Comparison of ENCODE assay signal across 17 cellular contexts in genomic region chr1:153563991-153564390, GRCh38. TPM values are rescaled to one million over a fixed set of nuclear protein-coding genes. Genes with fewer than 3 reads are reported as not detected.
A peak's percentile ranks its signal among the peaks of the same experiment; 100 is the strongest.
DNase-seq lines count a peak whose midpoint lies in the region; ATAC-seq, FAIRE-seq and TF ChIP-seq lines count a peak whose summit lies in the region.
"Had no signal": no experiment of that assay in that cellular context is flagged by ENCODE, and none has a peak within 500 bp of the region (broad histone marks: within the 10 kb centered on the region; RNA-seq: fewer than 3 reads in every experiment).

No MANE protein-coding gene starts in this region.

- H3K9me3 ChIP-seq in IMR-90 (ENCODE audit: control insufficient read depth, insufficient read depth, low read length) (no peaks in the 10 kb centered on the region), K562 (replicated peaks; ENCODE audit: control insufficient read depth, insufficient read depth, low read depth, low read length) (no peaks in the 10 kb centered on the region), mesenchymal stem cell (ENCODE audit: control insufficient read depth, low read length) (no peaks in the 10 kb centered on the region), thyroid gland (no peaks in the 10 kb centered on the region), body of pancreas (no peaks in the 10 kb centered on the region)
- H3K9me3 ChIP-seq: SJCRH30 had no signal

- no peaks in the 10 kb centered on the region for H3K27me3 ChIP-seq in IMR-90 (ENCODE audit: control insufficient read depth, insufficient read depth, low read length)
- no peaks in the 10 kb centered on the region for H3K27me3 ChIP-seq in K562 (ENCODE audit: control insufficient read depth in 2 of 2, insufficient read depth in 2 of 2, low read length in 2 of 2)
- H3K27me3 ChIP-seq in mesenchymal stem cell (ENCODE audit: control insufficient read depth in 1 of 2, insufficient read depth in 1 of 2, low read length in 2 of 2) = no peaks in the 10 kb centered on the region
- no peaks in the 10 kb centered on the region for H3K27me3 ChIP-seq in thyroid gland
- H3K27me3 ChIP-seq in body of pancreas = no peaks in the 10 kb centered on the region
- H3K27me3 ChIP-seq: SJCRH30 had no signal

- no peak for FAIRE-seq in K562 (lab: Jason Lieb, UNC)
- FAIRE-seq: islet of Langerhans had no signal

- H3K23ac ChIP-seq in IMR-90 (ENCODE audit: low read depth, low read length) = no peak overlapping the region
- H3K23ac ChIP-seq in mesenchymal stem cell (ENCODE audit: low read length in 2 of 2) = no peak overlapping the region

- TF ChIP-seq POLR2A in IMR-90 (IDR thresholded peaks at IDR 0.05; ENCODE audit: low read depth, low read length) = no peak
- TF ChIP-seq POLR2A in K562 (conservative IDR thresholded peaks at IDR 0.05) = no peak
- TF ChIP-seq POLR2A in thyroid gland (IDR thresholded peaks at IDR 0.05) = no peak
- no peak for TF ChIP-seq POLR2A in body of pancreas (IDR thresholded peaks at IDR 0.05)

- POLR2A ChIA-PET in IMR-90 (lab: Charles Lee; ENCODE audit: unreplicated experiment) = interaction anchor here (0.6 to 0.7 kb wide), 2 partner anchors 25 to 44 kb away, joined by 5 to 17 read pairs; no protein-coding TSS in a partner anchor
- POLR2A ChIA-PET in K562 (lab: Yijun Ruan, JAX) = interaction anchor here (0.6 to 1.7 kb wide), 3 partner anchors 10 to 1687 kb away, joined by 3 to 9 read pairs (median 3); no protein-coding TSS in a partner anchor

- no peak overlapping the region; the same call in 1 of the 2 replicates for H3K27ac ChIP-seq in IMR-90 (ENCODE audit: insufficient read depth, low read length)
- no peak overlapping the region for H3K27ac ChIP-seq in K562 (ENCODE audit: extremely low read depth, low read depth, low read length)
- peak overlapping the region; percentile 85 for H3K27ac ChIP-seq in mesenchymal stem cell (ENCODE audit: low read length, poor library complexity, severe bottlenecking)
- peak overlapping the region in 2 of 3 donors; percentile 60 to 96 for H3K27ac ChIP-seq in thyroid gland
- H3K27ac ChIP-seq in body of pancreas = no peak overlapping the region
- H3K27ac ChIP-seq: SJCRH30 had no signal

- peak overlapping the region; percentile 34 for H3K14ac ChIP-seq in IMR-90 (replicated peaks; ENCODE audit: low read depth, low read length)
- H3K14ac ChIP-seq in mesenchymal stem cell (ENCODE audit: low read length in 2 of 2) = peak overlapping the region in 1 of 2 experiments; percentile 73

- TF ChIP-seq RAD21 in IMR-90 (IDR thresholded peaks at IDR 0.05; ENCODE audit: low read length) (no peak), K562 (CRISPR knock-in tag; conservative IDR thresholded peaks at IDR 0.05 in 1 of 2, IDR thresholded peaks at IDR 0.05 in 1 of 2) (no peak)

- H2BK5ac ChIP-seq in IMR-90 (ENCODE audit: low read depth, low read length, poor library complexity, severe bottlenecking) (peak overlapping the region; percentile 4), mesenchymal stem cell (ENCODE audit: low read depth, low read length, poor library complexity, severe bottlenecking) (no peak overlapping the region)

- H4K91ac ChIP-seq in IMR-90 (ENCODE audit: insufficient read depth, low read depth, low read length) = peak overlapping the region; percentile 66
- H4K91ac ChIP-seq in mesenchymal stem cell (ENCODE audit: low read length) = peak overlapping the region; percentile 88

- H3K36me3 ChIP-seq in IMR-90 (ENCODE audit: control insufficient read depth, insufficient read depth, low read length) = no peaks in the 10 kb centered on the region
- no peaks in the 10 kb centered on the region for H3K36me3 ChIP-seq in K562 (ENCODE audit: control insufficient read depth, insufficient read depth, low read length)
- peaks cover 0 to 3% of the 10 kb centered on the region in 2 experiments for H3K36me3 ChIP-seq in mesenchymal stem cell (ENCODE audit: control insufficient read depth in 1 of 2, insufficient read depth in 2 of 2, low read depth in 1 of 2, low read length in 2 of 2)
- no peaks in the 10 kb centered on the region for H3K36me3 ChIP-seq in thyroid gland
- no peaks in the 10 kb centered on the region for H3K36me3 ChIP-seq in body of pancreas (replicated peaks in 1 of 2; ENCODE audit: insufficient read depth in 1 of 2, low read depth in 2 of 2)
- H3K36me3 ChIP-seq: SJCRH30 had no signal

- CTCF ChIA-PET in IMR-90 (lab: Yijun Ruan, JAX) = no interaction called here
- CTCF ChIA-PET in K562 (lab: Yijun Ruan, JAX; ENCODE audit: low intra/inter-chr PET ratio) = no interaction called here

- H2BK20ac ChIP-seq in IMR-90 (ENCODE audit: low read depth, low read length) = peak overlapping the region; percentile 51

- no peaks in the 10 kb centered on the region for H3K79me2 ChIP-seq in K562 (ENCODE audit: control insufficient read depth, insufficient read depth, low read length)

- H2AK5ac ChIP-seq in IMR-90 (ENCODE audit: low read depth, low read length) (peak overlapping the region; percentile 94), mesenchymal stem cell (ENCODE audit: low read length, severe bottlenecking) (peak overlapping the region; percentile 40)

- H4K20me1 ChIP-seq in IMR-90 (ENCODE audit: insufficient read depth, low read length) (no peaks in the 10 kb centered on the region), K562 (replicated peaks; ENCODE audit: control insufficient read depth, insufficient read depth, low read length) (no peaks in the 10 kb centered on the region)

- H3K79me1 ChIP-seq in IMR-90 (ENCODE audit: low read depth in 1 of 2, low read length in 2 of 2) (peaks cover 4 to 48% of the 10 kb centered on the region in 2 experiments; a peak in 3 of 4 replicates), mesenchymal stem cell (replicated peaks; ENCODE audit: low read length, poor library complexity, severe bottlenecking) (peaks cover 11% of the 10 kb centered on the region)

- no CpG with 5 or more reads among the region's 7 CpGs for WGBS in IMR-90 (ENCODE audit: extremely low coverage in 2 of 2, insufficient read length in 1 of 2), 2 experiments
- WGBS in K562 (ENCODE audit: insufficient coverage, low coverage, missing lambda C conversion rate) = 80% methylated on average over 7 of the region's 7 CpGs
- 88% methylated on average over 7 of the region's 7 CpGs for WGBS in mesenchymal stem cell
- 79 to 92% methylated on average over 2 to 4 of the region's 7 CpGs for WGBS in thyroid gland, 2 donors
- 93% methylated on average over 7 of the region's 7 CpGs; no CpG with 5 or more reads in 1 of the 2 donors for WGBS in body of pancreas, 2 donors

- intact Hi-C loops in IMR-90 (cut with micrococcal nuclease) = no loop called here
- intact Hi-C loops in K562 (cut with micrococcal nuclease) = no loop called here
- intact Hi-C loops in thyroid gland (cut with DNase I) = no loop called here
- intact Hi-C loops in body of pancreas (cut with DNase I) = no loop called here

- TF ChIP-seq CTCF in IMR-90 (conservative IDR thresholded peaks at IDR 0.05; ENCODE audit: low read depth, low read length) (no peak), K562 (IDR thresholded peaks at IDR 0.05 in 2 of 3, conservative IDR thresholded peaks at IDR 0.05 in 1 of 3; ENCODE audit: insufficient read depth in 2 of 3, low read depth in 1 of 3, low read length in 3 of 3) (no peak), thyroid gland (IDR thresholded peaks at IDR 0.05) (no peak), body of pancreas (IDR thresholded peaks at IDR 0.05) (no peak), GM13976 (IDR thresholded peaks at IDR 0.05; ENCODE audit: borderline replicate concordance, control extremely low read depth, extremely low read depth, insufficient read depth, missing control alignments) (no peak)

- in situ Hi-C loops in IMR-90 (cut with MboI; ENCODE audit: low sequenced_read_pairs) = loop anchor here (10.0 kb wide), 1 partner anchor 49 kb away; no protein-coding TSS in a partner anchor
- in situ Hi-C loops in K562 (cut with MboI) = loop anchor here (10.0 kb wide), 1 partner anchor 49 kb away; no protein-coding TSS in a partner anchor
- in situ Hi-C loops in GM13976 (cut with MboI; ENCODE audit: low sequenced_read_pairs, unreplicated experiment) = no loop called here

- H3K4me2 ChIP-seq in IMR-90 (ENCODE audit: low read depth, low read length) (no peak overlapping the region), K562 (ENCODE audit: insufficient read depth, low read length) (no peak overlapping the region), mesenchymal stem cell (ENCODE audit: low read length, poor library complexity, severe bottlenecking) (no peak overlapping the region)

- peak overlapping the region; percentile 62; the same call in 2 of the 3 replicates for H2BK15ac ChIP-seq in IMR-90 (ENCODE audit: low read depth, low read length)
- H2BK15ac ChIP-seq in mesenchymal stem cell (ENCODE audit: low read depth, poor library complexity, severe bottlenecking) = peak overlapping the region; percentile 89

- BruUV-seq in IMR-90 (replicated peaks; lab: Mats Ljungman, UMichigan) (no TSS peak), K562 (replicated peaks; lab: Mats Ljungman, UMichigan) (no TSS peak)

- H4K8ac ChIP-seq in IMR-90 (ENCODE audit: low read depth in 2 of 2, low read length in 2 of 2) = peak overlapping the region in 1 of 2 experiments; percentile 45; a peak in 1 of 4 replicates
- peak overlapping the region; percentile 29 for H4K8ac ChIP-seq in mesenchymal stem cell (ENCODE audit: low read length)

- ATAC-seq in IMR-90 (ENCODE audit: low read depth) (no peak), K562 (no peak), GM19452 (IDR thresholded peaks at IDR 0.05; ENCODE audit: unreplicated experiment) (no peak), body of pancreas (no peak)
- ATAC-seq: activated CD8-positive, alpha-beta memory T cell treated with anti-CD3 and anti-CD28 coated beads, Interleukin-2, amount 10 ng/mL, durations not matched to agents 7 days and 5 days; naive thymus-derived CD4-positive, alpha-beta T cell had no signal

- H3K18ac ChIP-seq in IMR-90 (ENCODE audit: low read depth, low read length) (peak overlapping the region; percentile 33; the same call in 1 of the 2 replicates), mesenchymal stem cell (ENCODE audit: low read depth in 1 of 2, low read length in 2 of 2) (peak overlapping the region; percentile 57 to 71)

- H4K5ac ChIP-seq in IMR-90 (ENCODE audit: low read depth, low read length) = peak overlapping the region; percentile 51; the same call in 1 of the 2 replicates

- TF ChIP-seq EP300 in K562 (IDR thresholded peaks at IDR 0.05; ENCODE audit: low read length) = no peak

- peak overlapping the region; percentile 20 to 75 for H2BK12ac ChIP-seq in mesenchymal stem cell (ENCODE audit: low read length in 2 of 2)

- H3K9me1 ChIP-seq in IMR-90 (ENCODE audit: insufficient read depth, low read length) (peaks cover 28% of the 10 kb centered on the region), K562 (ENCODE audit: control insufficient read depth, insufficient read depth, low read length) (peaks cover 9% of the 10 kb centered on the region)

- dilution Hi-C loops in IMR-90 (cut with HindIII; ENCODE audit: low sequenced_read_pairs, unreplicated experiment) = no loop called here

- no peak overlapping the region for H3K56ac ChIP-seq in IMR-90 (ENCODE audit: extremely low read depth, insufficient read depth, low read length)

- peak overlapping the region; percentile 48 for H2AK9ac ChIP-seq in IMR-90 (replicated peaks; ENCODE audit: low read depth, low read length, poor library complexity)

- DNase-seq in IMR-90 = no peak
- no peak for DNase-seq in K562 (ENCODE audit: extremely low read depth in 1 of 4, low spot score in 3 of 4)
- DNase-seq in mesenchymal stem cell = no peak
- DNase-seq in thyroid gland = no peak
- DNase-seq in body of pancreas = no peak
- DNase-seq in GM13976 (ENCODE audit: low spot score) = no peak
- DNase-seq: activated CD8-positive, alpha-beta memory T cell treated with anti-CD3 and anti-CD28 coated beads, Interleukin-2, amount 10 ng/mL, durations not matched to agents 7 days and 5 days; activated effector memory CD4-positive, alpha-beta T cell treated with anti-CD3 and anti-CD28 coated beads, Interleukin-2, amount 50 U/mL, for 16 hours; AML-193; naive thymus-derived CD4-positive, alpha-beta T cell; NCI-H1694 treated with DMSO at 0.1 percent for 48 hours; SJCRH30 had no signal

- no peak overlapping the region for H3K9ac ChIP-seq in IMR-90 (ENCODE audit: low read depth, low read length)
- H3K9ac ChIP-seq in K562 (ENCODE audit: insufficient read depth in 1 of 2, low read depth in 2 of 2, low read length in 2 of 2) = peak overlapping the region in 1 of 2 experiments; percentile 53; a peak in 1 of 4 replicates
- H3K9ac ChIP-seq in mesenchymal stem cell (ENCODE audit: low read length) = peak overlapping the region; percentile 22

- peak overlapping the region; percentile 65 for H3K4ac ChIP-seq in IMR-90 (ENCODE audit: low read depth, low read length)
- H3K4ac ChIP-seq in mesenchymal stem cell (ENCODE audit: low read depth in 1 of 2, low read length in 2 of 2) = peak overlapping the region; percentile 66 to 74

- H3K4me3 ChIP-seq in IMR-90 (ENCODE audit: insufficient read depth, low read depth, low read length) (no peak overlapping the region), K562 (no peak overlapping the region), mesenchymal stem cell (ENCODE audit: insufficient read depth in 1 of 2, low read depth in 1 of 2, low read length in 2 of 2) (no peak overlapping the region), thyroid gland (replicated peaks in 1 of 3) (no peak overlapping the region), body of pancreas (no peak overlapping the region)
- H3K4me3 ChIP-seq: SJCRH30 had no signal

- H3K4me1 ChIP-seq in IMR-90 (ENCODE audit: control insufficient read depth, insufficient read depth, low read length) (peaks cover 31% of the 10 kb centered on the region), K562 (replicated peaks in 1 of 2; ENCODE audit: control insufficient read depth in 2 of 2, insufficient read depth in 2 of 2, low read length in 2 of 2) (peaks cover 32 to 36% of the 10 kb centered on the region in 2 experiments), mesenchymal stem cell (ENCODE audit: control insufficient read depth, insufficient read depth, low read depth, low read length) (peaks cover 47% of the 10 kb centered on the region), thyroid gland (peaks cover 33 to 59% of the 10 kb centered on the region in 2 donors), body of pancreas (peaks cover 33% of the 10 kb centered on the region)

- H2AFZ ChIP-seq in IMR-90 (replicated peaks; ENCODE audit: low read length, poor library complexity) (peak overlapping the region; percentile 36), K562 (ENCODE audit: low read depth, low read length) (no peak overlapping the region), mesenchymal stem cell (ENCODE audit: low read depth, low read length) (no peak overlapping the region)

- peak overlapping the region; percentile 87 for H2BK120ac ChIP-seq in IMR-90 (ENCODE audit: low read depth, low read length)
- H2BK120ac ChIP-seq in mesenchymal stem cell (ENCODE audit: low read depth, low read length) = peak overlapping the region; percentile 23

RNA-seq across cellular contexts. Expression of gene S100A2, which starts 1.7 kb away (rescaled TPM):
- total RNA-seq in IMR-90 (2012; rRNA removed) (3.6 and 4.4 TPM in 2 replicates), K562 (2014; rRNA removed) (not detected in 2 replicates), K562 (2014; rRNA removed; fragmentation: Illumina TruSeq; extraction: Trizol) (not detected in 2 replicates), K562 (2015; rRNA removed; fragmentation: Illumina TruSeq; extraction: Trizol) (0.49 TPM in 1 of 2 replicates, not detected in the other), K562 (2021) (0.40 and 1.3 TPM in 2 replicates), thyroid gland (10 to 100 TPM in 1 of 4 donors, 1 to 10 TPM in 3; 2.6 to 10.1 (median 5.9) TPM), body of pancreas (not detected)
- polyA plus RNA-seq in IMR-90 (2012; rRNA removed) (7.9 and 9.5 TPM in 2 replicates), K562 (2011; rRNA removed) (0.65 TPM in 1 of 2 replicates, not detected in the other), K562 (2014; fragmentation: Illumina TruSeq; extraction: Trizol) (0.86 TPM in 1 of 2 replicates, not detected in the other), K562 (2014; fragmentation: Nextera tagmentation; extraction: Ambion mirVana) (under 1 TPM; 0.28 to 0.46 TPM), K562 (2014; rRNA removed) (0.38 and 0.44 TPM in 2 replicates)
- 6.2 and 11.3 TPM in 2 replicates for polyA plus RNA-seq in IMR-90 (2012; cell fraction: cytosol; rRNA removed)
- polyA plus RNA-seq in IMR-90 (2012; cell fraction: nucleus; rRNA removed; ENCODE audit: low replicate concordance) = 5.1 TPM in 2 replicates
- total RNA-seq in K562 (2011; cell fraction: chromatin; rRNA removed; ENCODE audit: low replicate concordance) = not detected in 2 replicates
- not detected in 2 replicates for total RNA-seq in K562 (2011; cell fraction: nucleolus; rRNA removed)
- not detected in 2 replicates for total RNA-seq in K562 (2011; cell fraction: nucleoplasm; rRNA removed)
- 0.34 TPM in 1 of 2 replicates, not detected in the other for polyA plus RNA-seq in K562 (2011; cell fraction: cytosol; rRNA removed)
- polyA plus RNA-seq in K562 (2011; cell fraction: nucleus; rRNA removed) = 0.28 TPM in 1 of 2 replicates, not detected in the other
- 0.22 and 0.23 TPM in 2 replicates for polyA plus RNA-seq in K562 (2012)
- polyA minus RNA-seq in K562 (2011; rRNA and poly(A)+ RNA removed) = not detected in 2 replicates
- not detected in 2 replicates for polyA minus RNA-seq in K562 (2011; cell fraction: cytosol; rRNA and poly(A)+ RNA removed)
- polyA minus RNA-seq in K562 (2011; cell fraction: nucleus; rRNA and poly(A)+ RNA removed) = not detected in 2 replicates
- polyA plus RNA-seq in mesenchymal stem cell (2013, experiment 1 of 2) = 8.6 TPM
- 7.0 TPM for polyA plus RNA-seq in mesenchymal stem cell (2013, experiment 2 of 2)
- total RNA-seq: cerebellum had no signal
- polyA plus RNA-seq: naive thymus-derived CD4-positive, alpha-beta T cell had no signal

RNA-seq across cellular contexts. Expression of gene S100A3, which starts 14.9 kb away (rescaled TPM):
- 1.4 and 2.9 TPM in 2 replicates for total RNA-seq in IMR-90 (2012; rRNA removed)
- 4.5 and 6.2 TPM in 2 replicates for polyA plus RNA-seq in IMR-90 (2012; rRNA removed)
- polyA plus RNA-seq in IMR-90 (2012; cell fraction: cytosol; rRNA removed) = 5.1 and 8.9 TPM in 2 replicates
- polyA plus RNA-seq in IMR-90 (2012; cell fraction: nucleus; rRNA removed; ENCODE audit: low replicate concordance) = 3.3 and 5.1 TPM in 2 replicates
- total RNA-seq in K562 (2011; cell fraction: chromatin; rRNA removed; ENCODE audit: low replicate concordance) = not detected in 2 replicates
- not detected in 2 replicates for total RNA-seq in K562 (2011; cell fraction: nucleolus; rRNA removed)
- total RNA-seq in K562 (2011; cell fraction: nucleoplasm; rRNA removed) = not detected in 2 replicates
- total RNA-seq in K562 (2014; rRNA removed) = not detected in 2 replicates
- not detected in 2 replicates for total RNA-seq in K562 (2014; rRNA removed; fragmentation: Illumina TruSeq; extraction: Trizol)
- total RNA-seq in K562 (2015; rRNA removed; fragmentation: Illumina TruSeq; extraction: Trizol) = 0.18 and 0.34 TPM in 2 replicates
- 0.34 TPM in 1 of 2 replicates, not detected in the other for total RNA-seq in K562 (2021)
- polyA plus RNA-seq in K562 (2011; rRNA removed) = 0.56 TPM in 1 of 2 replicates, not detected in the other
- 1.4 TPM in 1 of 2 replicates, not detected in the other for polyA plus RNA-seq in K562 (2011; cell fraction: cytosol; rRNA removed)
- 0.37 TPM in 1 of 2 replicates, not detected in the other for polyA plus RNA-seq in K562 (2011; cell fraction: nucleus; rRNA removed)
- polyA plus RNA-seq in K562 (2012) = 0.26 TPM in 1 of 2 replicates, not detected in the other
- 0.16 TPM in 1 of 2 replicates, not detected in the other for polyA plus RNA-seq in K562 (2014; fragmentation: Illumina TruSeq; extraction: Trizol)
- polyA plus RNA-seq in K562 (2014; fragmentation: Nextera tagmentation; extraction: Ambion mirVana) = under 1 TPM in 1 of 2 experiments, not detected in 1; 0.08 TPM
- 0.26 and 1.7 TPM in 2 replicates for polyA plus RNA-seq in K562 (2014; rRNA removed)
- not detected in 2 replicates for polyA minus RNA-seq in K562 (2011; rRNA and poly(A)+ RNA removed)
- polyA minus RNA-seq in K562 (2011; cell fraction: cytosol; rRNA and poly(A)+ RNA removed) = not detected in 2 replicates
- polyA minus RNA-seq in K562 (2011; cell fraction: nucleus; rRNA and poly(A)+ RNA removed) = not detected in 2 replicates
- 17.9 TPM for polyA plus RNA-seq in mesenchymal stem cell (2013, experiment 1 of 2)
- polyA plus RNA-seq in mesenchymal stem cell (2013, experiment 2 of 2) = 18.8 TPM
- 1 to 10 TPM in 1 of 4 donors, under 1 TPM in 1, not detected in 2; 0.83 to 1.7 TPM for total RNA-seq in thyroid gland
- not detected for total RNA-seq in body of pancreas
- total RNA-seq: activated CD8-positive, alpha-beta memory T cell treated with anti-CD3 and anti-CD28 coated beads, Interleukin-2, amount 10 ng/mL, durations not matched to agents 7 days and 5 days; cerebellum; naive thymus-derived CD4-positive, alpha-beta T cell had no signal
- polyA plus RNA-seq: naive thymus-derived CD4-positive, alpha-beta T cell had no signal

RNA-seq across cellular contexts. Expression of gene S100A4, which starts 18.4 kb away (rescaled TPM):
- total RNA-seq in IMR-90 (2012; rRNA removed) = 5.6 and 7.5 TPM in 2 replicates
- polyA plus RNA-seq in IMR-90 (2012; rRNA removed) = 15.0 and 16.6 TPM in 2 replicates
- 17.1 and 25.7 TPM in 2 replicates for polyA plus RNA-seq in IMR-90 (2012; cell fraction: cytosol; rRNA removed)
- 3.3 and 5.2 TPM in 2 replicates for polyA plus RNA-seq in IMR-90 (2012; cell fraction: nucleus; rRNA removed; ENCODE audit: low replicate concordance)
- 1.0 TPM in 1 of 2 replicates, not detected in the other for total RNA-seq in K562 (2011; cell fraction: chromatin; rRNA removed; ENCODE audit: low replicate concordance)
- 0.67 and 1.4 TPM in 2 replicates for total RNA-seq in K562 (2011; cell fraction: nucleolus; rRNA removed)
- 0.66 TPM in 1 of 2 replicates, not detected in the other for total RNA-seq in K562 (2011; cell fraction: nucleoplasm; rRNA removed)
- total RNA-seq in K562 (2014; rRNA removed) = 3.7 and 5.2 TPM in 2 replicates
- total RNA-seq in K562 (2014; rRNA removed; fragmentation: Illumina TruSeq; extraction: Trizol) = 9.5 and 11.3 TPM in 2 replicates
- 11.2 and 11.3 TPM in 2 replicates for total RNA-seq in K562 (2015; rRNA removed; fragmentation: Illumina TruSeq; extraction: Trizol)
- 5.5 and 8.1 TPM in 2 replicates for total RNA-seq in K562 (2021)
- 13.9 and 14.8 TPM in 2 replicates for polyA plus RNA-seq in K562 (2011; rRNA removed)
- 12.8 and 19.3 TPM in 2 replicates for polyA plus RNA-seq in K562 (2011; cell fraction: cytosol; rRNA removed)
- 5.9 and 6.8 TPM in 2 replicates for polyA plus RNA-seq in K562 (2011; cell fraction: nucleus; rRNA removed)
- polyA plus RNA-seq in K562 (2012) = 5.1 and 17.9 TPM in 2 replicates
- polyA plus RNA-seq in K562 (2014; fragmentation: Illumina TruSeq; extraction: Trizol) = 5.6 and 6.9 TPM in 2 replicates
- polyA plus RNA-seq in K562 (2014; fragmentation: Nextera tagmentation; extraction: Ambion mirVana) = 10 to 100 TPM; 20.1 TPM
- polyA plus RNA-seq in K562 (2014; rRNA removed) = 7.2 and 11.3 TPM in 2 replicates
- polyA minus RNA-seq in K562 (2011; rRNA and poly(A)+ RNA removed) = 3.0 and 4.5 TPM in 2 replicates
- 4.6 and 6.6 TPM in 2 replicates for polyA minus RNA-seq in K562 (2011; cell fraction: cytosol; rRNA and poly(A)+ RNA removed)
- 2.1 and 2.8 TPM in 2 replicates for polyA minus RNA-seq in K562 (2011; cell fraction: nucleus; rRNA and poly(A)+ RNA removed)
- 636 TPM for polyA plus RNA-seq in mesenchymal stem cell (2013, experiment 1 of 2)
- 654 TPM for polyA plus RNA-seq in mesenchymal stem cell (2013, experiment 2 of 2)
- 100 to 1,000 TPM in 2 of 4 donors, 10 to 100 TPM in 2; 57.3 to 251 (median 133) TPM for total RNA-seq in thyroid gland
- 10 to 100 TPM; 49.5 to 81.7 TPM for total RNA-seq in body of pancreas

RNA-seq across cellular contexts. Expression of gene S100A5, which starts 23.3 kb away (rescaled TPM):
- 0.56 TPM in 1 of 2 replicates, not detected in the other for total RNA-seq in IMR-90 (2012; rRNA removed)
- polyA plus RNA-seq in IMR-90 (2012; rRNA removed) = 0.27 and 0.55 TPM in 2 replicates
- polyA plus RNA-seq in IMR-90 (2012; cell fraction: cytosol; rRNA removed) = 1.1 TPM in 1 of 2 replicates, not detected in the other
- polyA plus RNA-seq in IMR-90 (2012; cell fraction: nucleus; rRNA removed; ENCODE audit: low replicate concordance) = not detected in 2 replicates
- not detected in 2 replicates for total RNA-seq in K562 (2011; cell fraction: chromatin; rRNA removed; ENCODE audit: low replicate concordance)
- total RNA-seq in K562 (2011; cell fraction: nucleolus; rRNA removed) = not detected in 2 replicates
- total RNA-seq in K562 (2011; cell fraction: nucleoplasm; rRNA removed) = not detected in 2 replicates
- total RNA-seq in K562 (2014; rRNA removed) = 0.37 TPM in 1 of 2 replicates, not detected in the other
- total RNA-seq in K562 (2014; rRNA removed; fragmentation: Illumina TruSeq; extraction: Trizol) = not detected in 2 replicates
- not detected in 2 replicates for total RNA-seq in K562 (2015; rRNA removed; fragmentation: Illumina TruSeq; extraction: Trizol)
- not detected in 2 replicates for total RNA-seq in K562 (2021)
- polyA plus RNA-seq in K562 (2011; rRNA removed) = 0.45 and 0.60 TPM in 2 replicates
- polyA plus RNA-seq in K562 (2011; cell fraction: cytosol; rRNA removed) = 0.42 and 0.83 TPM in 2 replicates
- polyA plus RNA-seq in K562 (2011; cell fraction: nucleus; rRNA removed) = 0.36 TPM in 1 of 2 replicates, not detected in the other
- 1.2 and 1.4 TPM in 2 replicates for polyA plus RNA-seq in K562 (2012)
- 0.28 and 0.56 TPM in 2 replicates for polyA plus RNA-seq in K562 (2014; fragmentation: Illumina TruSeq; extraction: Trizol)
- 1 to 10 TPM in 1 of 2 experiments, under 1 TPM in 1; 0.67 to 1.4 TPM for polyA plus RNA-seq in K562 (2014; fragmentation: Nextera tagmentation; extraction: Ambion mirVana)
- polyA plus RNA-seq in K562 (2014; rRNA removed) = not detected in 2 replicates
- polyA minus RNA-seq in K562 (2011; rRNA and poly(A)+ RNA removed) = 0.95 TPM in 1 of 2 replicates, not detected in the other
- not detected in 2 replicates for polyA minus RNA-seq in K562 (2011; cell fraction: cytosol; rRNA and poly(A)+ RNA removed)
- not detected in 2 replicates for polyA minus RNA-seq in K562 (2011; cell fraction: nucleus; rRNA and poly(A)+ RNA removed)
- 0.08 TPM for polyA plus RNA-seq in mesenchymal stem cell (2013, experiment 1 of 2)
- not detected for polyA plus RNA-seq in mesenchymal stem cell (2013, experiment 2 of 2)
- 10 to 100 TPM in 1 of 4 donors, 1 to 10 TPM in 3; 2.2 to 12.6 (median 6.5) TPM for total RNA-seq in thyroid gland
- not detected for total RNA-seq in body of pancreas
- total RNA-seq: cerebellum, lung microvascular endothelial cell, pulmonary artery endothelial cell, SJCRH30 had no signal

RNA-seq across cellular contexts. Expression of gene S100A6, which starts 28.2 kb away (rescaled TPM):
- total RNA-seq in IMR-90 (2012; rRNA removed) (373 and 555 TPM in 2 replicates), K562 (2014; rRNA removed) (14.7 and 19.1 TPM in 2 replicates), K562 (2014; rRNA removed; fragmentation: Illumina TruSeq; extraction: Trizol) (16.3 and 23.2 TPM in 2 replicates), K562 (2015; rRNA removed; fragmentation: Illumina TruSeq; extraction: Trizol) (32.5 and 36.4 TPM in 2 replicates), K562 (2021) (23.2 and 26.3 TPM in 2 replicates), thyroid gland (100 to 1,000 TPM; 128 to 573 (median 360) TPM), body of pancreas (10 to 100 TPM; 54.7 to 58.9 TPM)
- polyA plus RNA-seq in IMR-90 (2012; rRNA removed) (1,755 and 2,394 TPM in 2 replicates), K562 (2011; rRNA removed) (1.3 and 16.7 TPM in 2 replicates), K562 (2014; fragmentation: Illumina TruSeq; extraction: Trizol) (9.8 and 12.9 TPM in 2 replicates), K562 (2014; fragmentation: Nextera tagmentation; extraction: Ambion mirVana) (10 to 100 TPM; 59.5 to 66.5 TPM), K562 (2014; rRNA removed) (26.5 and 30.1 TPM in 2 replicates)
- 755 and 1,450 TPM in 2 replicates for polyA plus RNA-seq in IMR-90 (2012; cell fraction: cytosol; rRNA removed)
- polyA plus RNA-seq in IMR-90 (2012; cell fraction: nucleus; rRNA removed; ENCODE audit: low replicate concordance) = 227 and 313 TPM in 2 replicates
- 3.2 TPM in 1 of 2 replicates, not detected in the other for total RNA-seq in K562 (2011; cell fraction: chromatin; rRNA removed; ENCODE audit: low replicate concordance)
- 3.8 and 6.2 TPM in 2 replicates for total RNA-seq in K562 (2011; cell fraction: nucleolus; rRNA removed)
- total RNA-seq in K562 (2011; cell fraction: nucleoplasm; rRNA removed) = 1.9 and 3.0 TPM in 2 replicates
- 2.0 and 24.3 TPM in 2 replicates for polyA plus RNA-seq in K562 (2011; cell fraction: cytosol; rRNA removed)
- 0.73 and 6.6 TPM in 2 replicates for polyA plus RNA-seq in K562 (2011; cell fraction: nucleus; rRNA removed)
- polyA plus RNA-seq in K562 (2012) = 37.2 and 68.1 TPM in 2 replicates
- polyA minus RNA-seq in K562 (2011; rRNA and poly(A)+ RNA removed) = 4.1 TPM in 1 of 2 replicates, not detected in the other
- 15.9 and 30.5 TPM in 2 replicates for polyA minus RNA-seq in K562 (2011; cell fraction: cytosol; rRNA and poly(A)+ RNA removed)
- 4.4 and 6.5 TPM in 2 replicates for polyA minus RNA-seq in K562 (2011; cell fraction: nucleus; rRNA and poly(A)+ RNA removed)
- 1,233 TPM for polyA plus RNA-seq in mesenchymal stem cell (2013, experiment 1 of 2)
- 1,286 TPM for polyA plus RNA-seq in mesenchymal stem cell (2013, experiment 2 of 2)

Comparison
In these comparisons a context has a peak if more than half of its experiments do, and no peak if none do; other contexts are left out.
1. H3K27ac ChIP-seq: peak in mesenchymal stem cell (single experiment) and thyroid gland (2 of 3); none in IMR-90 (single experiment), K562 (single experiment) and body of pancreas (0 of 4).